Comparison of ENCODE assay signal across 18 cellular contexts in genomic region chr22:46303347-46303965, GRCh38. TPM values are rescaled to one million over a fixed set of nuclear protein-coding genes. Genes with fewer than 3 reads are reported as not detected.
DNase-seq lines count a peak whose midpoint lies in the region; ATAC-seq and TF ChIP-seq lines count a peak whose summit lies in the region.
"Had no signal": no experiment of that assay in that cellular context is flagged by ENCODE, and none has a peak within 500 bp of the region (broad histone marks: within the 10 kb centered on the region; RNA-seq: fewer than 3 reads in every experiment).

No MANE protein-coding gene starts in this region.

- no peaks in the 10 kb centered on the region for H3K9me3 Mint-ChIP-seq in activated T-helper 1 cell treated with anti-CD3 and anti-CD28 coated beads, Interleukin-12 subunit alpha, Interleukin-12 subunit beta, Interleukin-2, Interleukin-4 antibody, amounts not matched to agents 30 ng/mL and 10 ng/mL and 1 ng/mL, durations not matched to agents 14 hours and 24 hours and 36 hours

- peaks cover 35% of the 10 kb centered on the region for H3K4me1 Mint-ChIP-seq in activated T-helper 1 cell treated with anti-CD3 and anti-CD28 coated beads, Interleukin-12 subunit alpha, Interleukin-12 subunit beta, Interleukin-2, Interleukin-4 antibody, amounts not matched to agents 30 ng/mL and 10 ng/mL and 1 ng/mL, durations not matched to agents 14 hours and 24 hours and 36 hours (ENCODE audit: low read depth)

- ATAC-seq in HG03108 (IDR thresholded peaks at IDR 0.05; ENCODE audit: unreplicated experiment) = no peak
- ATAC-seq in HG03045 (IDR thresholded peaks at IDR 0.05; ENCODE audit: unreplicated experiment) = no peak
- ATAC-seq: body of pancreas, left cardiac atrium, Panc1, right cardiac atrium had no signal

- H3K4me3 Mint-ChIP-seq in activated T-helper 1 cell treated with anti-CD3 and anti-CD28 coated beads, Interleukin-12 subunit alpha, Interleukin-12 subunit beta, Interleukin-2, Interleukin-4 antibody, amounts not matched to agents 30 ng/mL and 10 ng/mL and 1 ng/mL, durations not matched to agents 14 hours and 24 hours and 36 hours = no peak overlapping the region

- peak overlapping the region; percentile 13 for H3K27ac Mint-ChIP-seq in activated T-helper 1 cell treated with anti-CD3 and anti-CD28 coated beads, Interleukin-12 subunit alpha, Interleukin-12 subunit beta, Interleukin-2, Interleukin-4 antibody, amounts not matched to agents 30 ng/mL and 10 ng/mL and 1 ng/mL, durations not matched to agents 14 hours and 24 hours and 36 hours

- no peak overlapping the region for H3K4me3 ChIP-seq in foreskin fibroblast (ENCODE audit: low read depth in 1 of 2, low read length in 2 of 2)
- H3K4me3 ChIP-seq: body of pancreas had no signal

- TF ChIP-seq CTCF in foreskin fibroblast (IDR thresholded peaks at IDR 0.05; ENCODE audit: low read depth, low read length) = no peak

- H3K27me3 Mint-ChIP-seq in activated T-helper 1 cell treated with anti-CD3 and anti-CD28 coated beads, Interleukin-12 subunit alpha, Interleukin-12 subunit beta, Interleukin-2, Interleukin-4 antibody, amounts not matched to agents 30 ng/mL and 10 ng/mL and 1 ng/mL, durations not matched to agents 14 hours and 24 hours and 36 hours (ENCODE audit: insufficient read depth) = no peaks in the 10 kb centered on the region

- intact Hi-C loops in activated T-helper 1 cell treated with anti-CD3 and anti-CD28 coated beads, Interleukin-12 subunit alpha, Interleukin-12 subunit beta, Interleukin-2, Interleukin-4 antibody, amounts not matched to agents 30 ng/mL and 10 ng/mL and 1 ng/mL, durations not matched to agents 14 hours and 24 hours and 36 hours (cut with micrococcal nuclease) = no loop called here

- peaks cover 40% of the 10 kb centered on the region for H3K36me3 Mint-ChIP-seq in activated T-helper 1 cell treated with anti-CD3 and anti-CD28 coated beads, Interleukin-12 subunit alpha, Interleukin-12 subunit beta, Interleukin-2, Interleukin-4 antibody, amounts not matched to agents 30 ng/mL and 10 ng/mL and 1 ng/mL, durations not matched to agents 14 hours and 24 hours and 36 hours (ENCODE audit: low read depth)

- DNase-seq in AG08395 (ENCODE audit: low spot score) (peak; percentile 62), EL (peak; percentile 40), foreskin fibroblast (peak; percentile 61 to 76), epidermal melanocyte (ENCODE audit: insufficient read length, low spot score) (no peak)
- DNase-seq in activated T-helper 1 cell treated with anti-CD3 and anti-CD28 coated beads, Interleukin-12 subunit alpha, Interleukin-12 subunit beta, Interleukin-2, Interleukin-4 antibody, amounts not matched to agents 30 ng/mL and 10 ng/mL and 1 ng/mL, durations not matched to agents 14 hours and 24 hours and 36 hours (ENCODE audit: low spot score) = no peak
- no peak for DNase-seq in central memory CD4-positive, alpha-beta T cell
- DNase-seq: activated naive CD4-positive, alpha-beta T cell; body of pancreas; left cardiac atrium; MV-4-11; NCI-H2029; NCI-H526 treated with DMSO at 0.1 percent for 48 hours; right cardiac atrium; stimulated activated CD4-positive, alpha-beta T cell treated with anti-CD3 and anti-CD28 coated beads, Interleukin-1b, Interleukin-23, amount 100 ng/mL, for 48 hours had no signal

RNA-seq across cellular contexts. Expression of gene GTSE1, which starts 6.8 kb away (rescaled TPM):
- 39.0 and 39.9 TPM in 2 replicates for total RNA-seq in activated T-helper 1 cell treated with anti-CD3 and anti-CD28 coated beads, Interleukin-12 subunit alpha, Interleukin-12 subunit beta, Interleukin-2, Interleukin-4 antibody, amounts not matched to agents 30 ng/mL and 10 ng/mL and 1 ng/mL, durations not matched to agents 14 hours and 24 hours and 36 hours

RNA-seq across cellular contexts. Expression of gene TRMU, which starts 32.1 kb away (rescaled TPM):
- total RNA-seq in activated T-helper 1 cell treated with anti-CD3 and anti-CD28 coated beads, Interleukin-12 subunit alpha, Interleukin-12 subunit beta, Interleukin-2, Interleukin-4 antibody, amounts not matched to agents 30 ng/mL and 10 ng/mL and 1 ng/mL, durations not matched to agents 14 hours and 24 hours and 36 hours = 81.0 and 85.5 TPM in 2 replicates

RNA-seq across cellular contexts. Expression of gene TTC38, which starts 35.6 kb away (rescaled TPM):
- total RNA-seq in activated T-helper 1 cell treated with anti-CD3 and anti-CD28 coated beads, Interleukin-12 subunit alpha, Interleukin-12 subunit beta, Interleukin-2, Interleukin-4 antibody, amounts not matched to agents 30 ng/mL and 10 ng/mL and 1 ng/mL, durations not matched to agents 14 hours and 24 hours and 36 hours = 23.0 and 30.2 TPM in 2 replicates

RNA-seq across cellular contexts. Expression of gene PKDREJ, which starts 40.3 kb away (rescaled TPM):
- 0.03 TPM in 1 of 2 replicates, not detected in the other for total RNA-seq in activated T-helper 1 cell treated with anti-CD3 and anti-CD28 coated beads, Interleukin-12 subunit alpha, Interleukin-12 subunit beta, Interleukin-2, Interleukin-4 antibody, amounts not matched to agents 30 ng/mL and 10 ng/mL and 1 ng/mL, durations not matched to agents 14 hours and 24 hours and 36 hours
- total RNA-seq: fibroblast of villous mesenchyme had no signal

RNA-seq across cellular contexts. Expression of gene CDPF1, which starts 53.4 kb away (rescaled TPM):
- total RNA-seq in activated T-helper 1 cell treated with anti-CD3 and anti-CD28 coated beads, Interleukin-12 subunit alpha, Interleukin-12 subunit beta, Interleukin-2, Interleukin-4 antibody, amounts not matched to agents 30 ng/mL and 10 ng/mL and 1 ng/mL, durations not matched to agents 14 hours and 24 hours and 36 hours = 9.5 and 14.2 TPM in 2 replicates

Comparison
In these comparisons a context has a peak if more than half of its experiments do, and no peak if none do; other contexts are left out.
1. DNase-seq: peak in AG08395 (single experiment), EL (single experiment) and foreskin fibroblast (2 of 2); none in activated T-helper 1 cell treated with anti-CD3 and anti-CD28 coated beads, Interleukin-12 subunit alpha, Interleukin-12 subunit beta, Interleukin-2, Interleukin-4 antibody, amounts not matched to agents 30 ng/mL and 10 ng/mL and 1 ng/mL, durations not matched to agents 14 hours and 24 hours and 36 hours (single experiment), central memory CD4-positive, alpha-beta T cell (single experiment) and epidermal melanocyte (single experiment).